Comparison of ENCODE assay signal across 1 cellular context in the genomic region with DNA sequence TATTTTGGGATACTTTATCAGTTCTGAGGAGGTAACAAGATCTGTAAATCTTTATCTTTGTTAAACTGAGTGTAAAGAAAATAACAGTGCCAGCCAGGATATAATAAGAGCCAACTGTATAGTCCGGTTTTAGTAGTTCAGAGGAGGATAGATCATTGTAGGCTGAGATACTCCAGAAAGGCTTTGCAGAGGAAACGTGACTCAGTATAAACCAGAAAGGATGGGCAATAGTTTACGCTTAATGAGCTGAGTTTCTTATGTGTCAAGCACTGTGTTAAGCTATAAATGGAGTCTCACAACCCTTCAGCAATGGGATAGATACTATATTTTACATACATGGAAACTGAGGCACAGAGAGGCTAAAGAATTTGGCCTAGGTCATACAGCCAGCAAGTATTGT.
TF ChIP-seq lines count a peak whose summit lies in the region.

No MANE protein-coding gene starts in this region.

TF ChIP-seq in IMR-90, 13 proteins besides CTCF, POLR2A, EP300 and RAD21:
- TF ChIP-seq RCOR1 (IDR thresholded peaks at IDR 0.05; ENCODE audit: insufficient replicate concordance, low read length) (no peak), MAZ (IDR thresholded peaks at IDR 0.05; ENCODE audit: borderline replicate concordance, low read depth, low read length) (no peak), SMC3 (IDR thresholded peaks at IDR 0.05; ENCODE audit: low read depth, low read length) (no peak), CEBPB (IDR thresholded peaks at IDR 0.05; ENCODE audit: low read depth, low read length) (no peak), BHLHE40 (IDR thresholded peaks at IDR 0.05; ENCODE audit: low read depth, low read length) (no peak), MXI1 (IDR thresholded peaks at IDR 0.05; ENCODE audit: borderline replicate concordance, low read depth, low read length) (no peak)
- TF ChIP-seq, protein P1, sequence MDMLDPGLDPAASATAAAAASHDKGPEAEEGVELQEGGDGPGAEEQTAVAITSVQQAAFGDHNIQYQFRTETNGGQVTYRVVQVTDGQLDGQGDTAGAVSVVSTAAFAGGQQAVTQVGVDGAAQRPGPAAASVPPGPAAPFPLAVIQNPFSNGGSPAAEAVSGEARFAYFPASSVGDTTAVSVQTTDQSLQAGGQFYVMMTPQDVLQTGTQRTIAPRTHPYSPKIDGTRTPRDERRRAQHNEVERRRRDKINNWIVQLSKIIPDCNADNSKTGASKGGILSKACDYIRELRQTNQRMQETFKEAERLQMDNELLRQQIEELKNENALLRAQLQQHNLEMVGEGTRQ (IDR thresholded peaks at IDR 0.05; ENCODE audit: low read depth, low read length): no peak
- TF ChIP-seq, protein P2, sequence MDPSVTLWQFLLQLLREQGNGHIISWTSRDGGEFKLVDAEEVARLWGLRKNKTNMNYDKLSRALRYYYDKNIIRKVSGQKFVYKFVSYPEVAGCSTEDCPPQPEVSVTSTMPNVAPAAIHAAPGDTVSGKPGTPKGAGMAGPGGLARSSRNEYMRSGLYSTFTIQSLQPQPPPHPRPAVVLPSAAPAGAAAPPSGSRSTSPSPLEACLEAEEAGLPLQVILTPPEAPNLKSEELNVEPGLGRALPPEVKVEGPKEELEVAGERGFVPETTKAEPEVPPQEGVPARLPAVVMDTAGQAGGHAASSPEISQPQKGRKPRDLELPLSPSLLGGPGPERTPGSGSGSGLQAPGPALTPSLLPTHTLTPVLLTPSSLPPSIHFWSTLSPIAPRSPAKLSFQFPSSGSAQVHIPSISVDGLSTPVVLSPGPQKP (IDR thresholded peaks at IDR 0.05; ENCODE audit: borderline replicate concordance, low read depth, low read length): no peak
